16 cellular contexts compared by ENCODE assay signal in genomic region chr18:67926929-67927864, GRCh38.
"Had no signal": no experiment of that assay in that cellular context is flagged by ENCODE, and none has a peak within 500 bp of the region (broad histone marks: within the 10 kb centered on the region; RNA-seq: fewer than 3 reads in every experiment).

No MANE protein-coding gene starts in this region.

- FAIRE-seq: islet of Langerhans had no signal

- DNase-seq: activated CD4-positive, alpha-beta T cell treated with anti-CD3 and anti-CD28 coated beads for 4 hours; activated CD8-positive, alpha-beta T cell treated with anti-CD3 and anti-CD28 coated beads for 36 hours; activated effector memory CD4-positive, alpha-beta T cell treated with Interleukin-2 at 50 U/mL for 16 hours; activated naive CD4-positive, alpha-beta T cell treated with anti-CD3 and anti-CD28 coated beads, Interleukin-2, amount 50 U/mL, for 16 hours; activated T-cell treated with anti-CD3 and anti-CD28 coated beads, Interleukin-2, amount 50 U/mL, for 4 hours; esophagus squamous epithelium; nephron progenitor cell; stimulated activated naive CD8-positive, alpha-beta T cell treated with anti-CD3 and anti-CD28 coated beads, Interleukin-15, Interleukin-2, amounts not matched to agents 100 U/mL and 50 U/mL, for 24 hours; T1000; trophoblast cell had no signal

- H3K4me3 ChIP-seq: esophagus squamous epithelium, lung, prostate gland, suprapubic skin had no signal

- H3K9me3 ChIP-seq: esophagus squamous epithelium, prostate gland, suprapubic skin had no signal

- H3K27me3 ChIP-seq: esophagus squamous epithelium, suprapubic skin had no signal

- H3K36me3 ChIP-seq: esophagus squamous epithelium, prostate gland, suprapubic skin had no signal

- H3K27ac Mint-ChIP-seq: activated CD8-positive, alpha-beta T cell treated with anti-CD3 and anti-CD28 coated beads for 36 hours; mesothelial cell of epicardium; nephron progenitor cell had no signal

- H3K4me1 ChIP-seq: esophagus squamous epithelium, prostate gland, suprapubic skin had no signal

- H3K27ac ChIP-seq: esophagus squamous epithelium, prostate gland, suprapubic skin had no signal

- H3K27me3 Mint-ChIP-seq: activated CD8-positive, alpha-beta T cell treated with anti-CD3 and anti-CD28 coated beads for 36 hours had no signal

- H3K36me3 Mint-ChIP-seq: mesothelial cell of epicardium had no signal

- H3K9me3 Mint-ChIP-seq: activated CD8-positive, alpha-beta T cell treated with anti-CD3 and anti-CD28 coated beads for 36 hours; activated T-cell treated with anti-CD3 and anti-CD28 coated beads, Interleukin-2, amount 50 U/mL, for 4 hours; nephron progenitor cell had no signal

- H3K4me3 Mint-ChIP-seq: activated CD8-positive, alpha-beta T cell treated with anti-CD3 and anti-CD28 coated beads for 36 hours; activated T-cell treated with anti-CD3 and anti-CD28 coated beads, Interleukin-2, amount 50 U/mL, for 4 hours; mesothelial cell of epicardium; nephron progenitor cell had no signal

- ATAC-seq: activated CD8-positive, alpha-beta T cell treated with anti-CD3 and anti-CD28 coated beads for 36 hours; activated T-cell treated with anti-CD3 and anti-CD28 coated beads, Interleukin-2, amount 50 U/mL, for 4 hours; sciatic nerve; stimulated activated naive CD8-positive, alpha-beta T cell treated with anti-CD3 and anti-CD28 coated beads, Interleukin-15, Interleukin-2, amounts not matched to agents 100 U/mL and 50 U/mL, for 24 hours had no signal

- H3K4me1 Mint-ChIP-seq: nephron progenitor cell had no signal
